ENCODE assay signal across 8 cellular contexts in genomic region chr14:22767323-22767589, GRCh38. TPM values are rescaled to one million over a fixed set of nuclear protein-coding genes. Genes with fewer than 3 reads are reported as not detected.
DNase-seq lines count a peak whose midpoint lies in the region; ATAC-seq, FAIRE-seq and TF ChIP-seq lines count a peak whose summit lies in the region.

No MANE protein-coding gene starts in this region.

- 2% methylated on average over 6 of the region's 6 CpGs for WGBS in pancreas, 2 donors

- H3K9me3 ChIP-seq in endocrine pancreas (ENCODE audit: control insufficient read depth, low read length) (no peaks in the 10 kb centered on the region), pancreas (no peaks in the 10 kb centered on the region)

- no peak for FAIRE-seq in pancreas (lab: Jason Lieb, UNC)

- peak overlapping the region; percentile 58 for H3K9ac ChIP-seq in endocrine pancreas (ENCODE audit: control insufficient read depth, insufficient read depth, low read length)

- H3K36me3 ChIP-seq in endocrine pancreas (ENCODE audit: control insufficient read depth, insufficient read depth, low read length) (peaks cover 14% of the 10 kb centered on the region), pancreas (peaks cover 0 to 28% (median 24%) of the 10 kb centered on the region in 3 donors)

- H3K4me3 ChIP-seq in LNCaP clone FGC (ENCODE audit: low read depth, low read length) (peak overlapping the region; percentile 90), endocrine pancreas (ENCODE audit: control insufficient read depth, insufficient read depth, low read length) (peak overlapping the region; percentile 89), pancreas (peak overlapping the region; percentile 60 to 79 (median 68))

- TF ChIP-seq CTCF in LNCaP clone FGC (IDR thresholded peaks at IDR 0.05; ENCODE audit: control insufficient read depth, extremely low read depth, insufficient read depth) = no peak
- TF ChIP-seq CTCF in pancreas (IDR thresholded peaks at IDR 0.05) = no peak

- ATAC-seq in GM18873 (IDR thresholded peaks at IDR 0.05; ENCODE audit: low FRiP score, unreplicated experiment) (peak; percentile 7), pancreas (no peak), GM21723 (IDR thresholded peaks at IDR 0.05; ENCODE audit: unreplicated experiment) (no peak), HG02759 (IDR thresholded peaks at IDR 0.05; ENCODE audit: unreplicated experiment) (no peak)

- DNase-seq in LNCaP clone FGC (ENCODE audit: low read depth) (no peak), pancreas (no peak), iPS-NIHi11 (ENCODE audit: low spot score) (no peak), GM19238 (ENCODE audit: insufficient read length, low spot score) (no peak)

- H3K27me3 ChIP-seq in endocrine pancreas (ENCODE audit: control insufficient read depth, insufficient read depth, low read length) = no peaks in the 10 kb centered on the region
- no peaks in the 10 kb centered on the region for H3K27me3 ChIP-seq in pancreas

- intact Hi-C loops in pancreas (cut with DNase I) = no loop called here

- no peak overlapping the region for H3K27ac ChIP-seq in pancreas

- H3K4me1 ChIP-seq in endocrine pancreas (ENCODE audit: control insufficient read depth, insufficient read depth, low read length) = peaks cover 9% of the 10 kb centered on the region
- peaks cover 0 to 9% (median 8%) of the 10 kb centered on the region in 3 donors for H3K4me1 ChIP-seq in pancreas

RNA-seq across cellular contexts. Expression of gene OXA1L, which starts 0.8 kb away (rescaled TPM):
- total RNA-seq in pancreas = 10 to 100 TPM; 48.1 to 76.2 (median 53.2) TPM
- polyA plus RNA-seq in pancreas = 10 to 100 TPM; 56.7 to 91.2 TPM

RNA-seq across cellular contexts. Expression of gene SLC7A7, which starts 48.0 kb away (rescaled TPM):
- total RNA-seq in pancreas = 10 to 100 TPM in 1 of 6 donors, 1 to 10 TPM in 5; 2.9 to 13.1 (median 5.7) TPM
- 1 to 10 TPM; 4.9 to 9.9 TPM for polyA plus RNA-seq in pancreas
